ENCODE assay signal across 7 cellular contexts in the genomic region with DNA sequence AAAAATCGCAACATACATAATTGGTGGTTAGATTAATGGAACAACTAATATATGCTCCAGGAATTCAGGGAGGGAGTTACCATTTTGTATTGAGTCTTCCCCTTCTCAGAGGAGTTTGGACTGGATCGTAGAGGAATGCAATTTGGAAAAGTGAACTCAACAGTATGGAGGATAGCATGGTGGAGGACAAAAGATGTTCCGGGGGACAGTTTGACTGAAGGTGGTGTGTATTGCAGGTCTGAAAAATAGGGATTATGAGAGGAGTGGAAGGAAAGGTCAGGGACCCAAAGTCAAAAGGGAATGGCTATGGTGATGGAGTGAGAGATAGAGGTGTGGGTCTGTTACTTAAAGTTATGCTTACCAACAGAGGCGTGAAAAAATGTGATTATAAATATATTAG. TPM values are rescaled to one million over a fixed set of nuclear protein-coding genes. Genes with fewer than 3 reads are reported as not detected.
A peak's percentile ranks its signal among the peaks of the same experiment; 100 is the strongest.
DNase-seq lines count a peak whose midpoint lies in the region; ATAC-seq, FAIRE-seq and TF ChIP-seq lines count a peak whose summit lies in the region.

No MANE protein-coding gene starts in this region.

- peak overlapping the region; percentile 86 for H3K4me3 Mint-ChIP-seq in HFFc6
- peak overlapping the region; percentile 96 for H3K4me3 Mint-ChIP-seq in activated CD8-positive, alpha-beta T cell treated with anti-CD3 and anti-CD28 coated beads, Interleukin-2, amount 10 ng/mL, durations not matched to agents 7 days and 5 days
- H3K4me3 Mint-ChIP-seq in stimulated activated effector memory CD8-positive, alpha-beta T cell treated with anti-CD3 and anti-CD28 coated beads, Interleukin-12 subunit alpha, Interleukin-12 subunit beta, amount 100 ng/mL, for 72 hours: peak overlapping the region; percentile 93

- H3K9me3 ChIP-seq in iPS-15b (ENCODE audit: control insufficient read depth, insufficient read depth, low read length): no peaks in the 10 kb centered on the region

- no peaks in the 10 kb centered on the region; the same call in none of the 2 replicates for H3K27me3 Mint-ChIP-seq in HFFc6 (ENCODE audit: insufficient read depth)
- H3K27me3 Mint-ChIP-seq in activated CD8-positive, alpha-beta T cell treated with anti-CD3 and anti-CD28 coated beads, Interleukin-2, amount 10 ng/mL, durations not matched to agents 7 days and 5 days (ENCODE audit: low read depth): no peaks in the 10 kb centered on the region

- peak overlapping the region; percentile 89 for H3K4me3 ChIP-seq in iPS-15b (ENCODE audit: low read depth, low read length)

- H3K4me1 ChIP-seq in iPS-15b (ENCODE audit: control insufficient read depth, insufficient read depth, low read length): peaks cover 5% of the 10 kb centered on the region

- CTCF ChIA-PET in activated CD8-positive, alpha-beta T cell treated with anti-CD3 and anti-CD28 coated beads, Interleukin-2, amount 10 ng/mL, durations not matched to agents 7 days and 5 days (lab: Charles Lee): interaction anchor here (1.6 to 2.4 kb wide), 2 partner anchors 15 to 407 kb away, joined by 4 to 29 read pairs; partner anchors contain the start of genes BRIX1 and RAD1

- no peaks in the 10 kb centered on the region for H3K9me3 Mint-ChIP-seq in HFFc6
- no peaks in the 10 kb centered on the region for H3K9me3 Mint-ChIP-seq in activated CD8-positive, alpha-beta T cell treated with anti-CD3 and anti-CD28 coated beads, Interleukin-2, amount 10 ng/mL, durations not matched to agents 7 days and 5 days (ENCODE audit: insufficient read depth)
- no peaks in the 10 kb centered on the region for H3K9me3 Mint-ChIP-seq in stimulated activated effector memory CD8-positive, alpha-beta T cell treated with anti-CD3 and anti-CD28 coated beads, Interleukin-12 subunit alpha, Interleukin-12 subunit beta, amount 100 ng/mL, for 72 hours

- DNase-seq in HFFc6: no peak
- DNase-seq in activated CD8-positive, alpha-beta T cell treated with anti-CD3 and anti-CD28 coated beads, Interleukin-2, amount 10 ng/mL, durations not matched to agents 7 days and 5 days: no peak
- no peak for DNase-seq in stimulated activated effector memory CD8-positive, alpha-beta T cell treated with anti-CD3 and anti-CD28 coated beads, Interleukin-12 subunit alpha, Interleukin-12 subunit beta, amount 100 ng/mL, for 72 hours (ENCODE audit: low spot score in 2 of 2)
- no peak for DNase-seq in LoVo (ENCODE audit: low spot score)
- DNase-seq in D721Med (ENCODE audit: insufficient read length, low spot score): no peak
- no peak for DNase-seq in NCI-H446 (lab: John Stamatoyannopoulos, UW)

- POLR2A ChIA-PET in activated CD8-positive, alpha-beta T cell treated with anti-CD3 and anti-CD28 coated beads, Interleukin-2, amount 10 ng/mL, durations not matched to agents 7 days and 5 days (lab: Charles Lee): interaction anchor here (1.4 to 2.3 kb wide), 3 partner anchors 10 to 92 kb away, joined by 3 to 8 read pairs (median 7); partner anchors contain the start of gene TTC23L

- peak overlapping the region; percentile 74 for H3K27ac Mint-ChIP-seq in HFFc6
- peak overlapping the region; percentile 97 for H3K27ac Mint-ChIP-seq in activated CD8-positive, alpha-beta T cell treated with anti-CD3 and anti-CD28 coated beads, Interleukin-2, amount 10 ng/mL, durations not matched to agents 7 days and 5 days
- H3K27ac Mint-ChIP-seq in stimulated activated effector memory CD8-positive, alpha-beta T cell treated with anti-CD3 and anti-CD28 coated beads, Interleukin-12 subunit alpha, Interleukin-12 subunit beta, amount 100 ng/mL, for 72 hours: no peak overlapping the region

- H3K9ac ChIP-seq in iPS-15b (ENCODE audit: low read depth, low read length): no peak overlapping the region

- ATAC-seq in activated CD8-positive, alpha-beta T cell treated with anti-CD3 and anti-CD28 coated beads, Interleukin-2, amount 10 ng/mL, durations not matched to agents 7 days and 5 days: no peak
- ATAC-seq in stimulated activated effector memory CD8-positive, alpha-beta T cell treated with anti-CD3 and anti-CD28 coated beads, Interleukin-12 subunit alpha, Interleukin-12 subunit beta, amount 100 ng/mL, for 72 hours: no peak

- TF ChIP-seq CTCF in HFFc6 (IDR thresholded peaks at IDR 0.05) (no peak), D721Med (IDR thresholded peaks at IDR 0.05; ENCODE audit: insufficient read depth, missing control alignments) (no peak)

- H3K36me3 Mint-ChIP-seq in HFFc6 (ENCODE audit: low read depth): peaks cover 25% of the 10 kb centered on the region
- H3K36me3 Mint-ChIP-seq in activated CD8-positive, alpha-beta T cell treated with anti-CD3 and anti-CD28 coated beads, Interleukin-2, amount 10 ng/mL, durations not matched to agents 7 days and 5 days (ENCODE audit: low read depth): peaks cover 32% of the 10 kb centered on the region
- H3K36me3 Mint-ChIP-seq in stimulated activated effector memory CD8-positive, alpha-beta T cell treated with anti-CD3 and anti-CD28 coated beads, Interleukin-12 subunit alpha, Interleukin-12 subunit beta, amount 100 ng/mL, for 72 hours: peaks cover 56% of the 10 kb centered on the region

- no peak for FAIRE-seq in D721Med (lab: Jason Lieb, UNC)

- peaks cover 30% of the 10 kb centered on the region for H3K4me1 Mint-ChIP-seq in HFFc6 (ENCODE audit: low read depth)
- H3K4me1 Mint-ChIP-seq in activated CD8-positive, alpha-beta T cell treated with anti-CD3 and anti-CD28 coated beads, Interleukin-2, amount 10 ng/mL, durations not matched to agents 7 days and 5 days (ENCODE audit: low read depth): peaks cover 32% of the 10 kb centered on the region
- H3K4me1 Mint-ChIP-seq in stimulated activated effector memory CD8-positive, alpha-beta T cell treated with anti-CD3 and anti-CD28 coated beads, Interleukin-12 subunit alpha, Interleukin-12 subunit beta, amount 100 ng/mL, for 72 hours: peaks cover 34% of the 10 kb centered on the region

- no peaks in the 10 kb centered on the region for H3K27me3 ChIP-seq in iPS-15b (ENCODE audit: control insufficient read depth, insufficient read depth, low read length)

- H3K36me3 ChIP-seq in iPS-15b (ENCODE audit: control insufficient read depth, insufficient read depth, low read length): peaks cover 3% of the 10 kb centered on the region

RNA-seq across cellular contexts. Expression of gene DNAJC21, which starts 1.5 kb away (rescaled TPM):
- 10 to 100 TPM; 38.2 to 46.8 (median 45.9) TPM for total RNA-seq in HFFc6 (2021; fragmentation: NEBNext Ultra II Directional; extraction: Animal tissue kit (Norgen Biotek cat#: 25700))
- 10 to 100 TPM; 58.6 to 59.3 TPM for total RNA-seq in activated CD8-positive, alpha-beta T cell treated with anti-CD3 and anti-CD28 coated beads, Interleukin-2, amount 10 ng/mL, durations not matched to agents 7 days and 5 days

RNA-seq across cellular contexts. Expression of gene BRIX1, which starts 15.4 kb away (rescaled TPM):
- 10 to 100 TPM; 49.3 to 60.4 (median 55.0) TPM for total RNA-seq in HFFc6 (2021; fragmentation: NEBNext Ultra II Directional; extraction: Animal tissue kit (Norgen Biotek cat#: 25700))
- 10 to 100 TPM; 41.6 to 46.4 TPM for total RNA-seq in activated CD8-positive, alpha-beta T cell treated with anti-CD3 and anti-CD28 coated beads, Interleukin-2, amount 10 ng/mL, durations not matched to agents 7 days and 5 days

RNA-seq across cellular contexts. Expression of gene RAD1, which starts 15.6 kb away (rescaled TPM):
- total RNA-seq in HFFc6 (2021; fragmentation: NEBNext Ultra II Directional; extraction: Animal tissue kit (Norgen Biotek cat#: 25700)): 10 to 100 TPM; 32.7 to 39.3 (median 35.0) TPM
- total RNA-seq in activated CD8-positive, alpha-beta T cell treated with anti-CD3 and anti-CD28 coated beads, Interleukin-2, amount 10 ng/mL, durations not matched to agents 7 days and 5 days: 10 to 100 TPM; 29.7 to 32.4 TPM
